ENCODE assay signal across 31 cellular contexts in the genomic region with DNA sequence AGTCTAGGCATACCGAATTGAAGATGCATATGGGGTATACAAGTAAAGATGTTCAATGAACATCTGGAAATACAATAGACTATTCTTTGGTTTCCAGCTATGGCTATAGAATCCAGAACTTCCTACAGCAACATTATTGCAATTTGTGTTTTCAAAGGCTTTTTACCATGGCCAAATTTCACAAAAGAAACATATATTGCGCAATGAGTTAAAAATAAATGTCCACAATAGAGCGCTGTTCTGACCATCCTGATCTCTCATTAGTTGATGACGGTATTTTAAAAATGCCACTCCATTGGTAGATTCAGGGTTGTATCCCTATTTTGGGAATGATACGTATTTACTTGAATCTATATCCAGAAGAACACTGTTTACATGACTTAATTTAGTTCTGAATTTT.
"Had no signal": no experiment of that assay in that cellular context is flagged by ENCODE, and none has a peak within 500 bp of the region (broad histone marks: within the 10 kb centered on the region; RNA-seq: fewer than 3 reads in every experiment).

No MANE protein-coding gene starts in this region.

- H3K4me3 ChIP-seq: adrenal gland, body of pancreas, breast epithelium had no signal

- H3K9me3 ChIP-seq: adrenal gland, body of pancreas, breast epithelium had no signal

- H3K27me3 ChIP-seq: adrenal gland, body of pancreas, brain microvascular endothelial cell had no signal

- ATAC-seq: activated CD8-positive, alpha-beta T cell treated with anti-CD3 and anti-CD28 coated beads for 36 hours; activated naive CD4-positive, alpha-beta T cell treated with anti-CD3 and anti-CD28 coated beads, Interleukin-2, amount 50 U/mL, for 72 hours; activated T-cell treated with anti-CD3 and anti-CD28 coated beads, Interleukin-2, amount 50 U/mL, for 4 hours; activated T-cell treated with anti-CD3 and anti-CD28 coated beads, Interleukin-2, amount 50 U/mL, for 72 hours; activated T-helper 17 cell treated with anti-CD3 and anti-CD28 coated beads, Interleukin-2, amount 50 U/mL, for 72 hours; body of pancreas had no signal

- H3K27ac ChIP-seq: adrenal gland, body of pancreas, brain microvascular endothelial cell, breast epithelium, VCaP had no signal

- H3K36me3 ChIP-seq: adrenal gland, brain microvascular endothelial cell, breast epithelium had no signal

- H3K4me1 ChIP-seq: adrenal gland, body of pancreas, breast epithelium had no signal

- DNase-seq: activated B cell treated with CpG ODN at 0.5 μM for 24 hours; activated CD4-positive, alpha-beta memory T cell treated with anti-CD3 and anti-CD28 coated beads for 36 hours; activated CD4-positive, alpha-beta T cell treated with anti-CD3 and anti-CD28 coated beads for 4 hours; activated CD4-positive, alpha-beta T cell treated with anti-CD3 and anti-CD28 coated beads, Interleukin-2, amount 10 ng/mL, durations not matched to agents 24 days and 14 days; activated CD4-positive, alpha-beta T cell treated with anti-CD3 and anti-CD28 coated beads, Interleukin-2, amount 50 U/mL, for 1 hour; activated CD4-positive, alpha-beta T cell treated with anti-CD3 and anti-CD28 coated beads, Interleukin-2, amount 50 U/mL, for 4 hours; activated CD4-positive, CD25-positive, alpha-beta regulatory T cell treated with anti-CD3 and anti-CD28 coated beads, Interleukin-2, amount 50 U/mL, for 72 hours; activated CD8-positive, alpha-beta memory T cell treated with anti-CD3 and anti-CD28 coated beads, Interleukin-2, amount 50 U/mL, for 4 hours; activated CD8-positive, alpha-beta T cell treated with anti-CD3 and anti-CD28 coated beads for 36 hours; activated effector memory CD4-positive, alpha-beta T cell treated with anti-CD3 and anti-CD28 coated beads, Interleukin-2, amount 50 U/mL, for 16 hours; activated gamma-delta T cell treated with Interleukin-2 at 50 U/mL for 16 hours; activated naive CD4-positive, alpha-beta T cell; activated naive CD4-positive, alpha-beta T cell treated with anti-CD3 and anti-CD28 coated beads for 36 hours; activated naive CD4-positive, alpha-beta T cell treated with anti-CD3 and anti-CD28 coated beads, Interleukin-2, amount 50 U/mL, for 16 hours; activated naive CD8-positive, alpha-beta T cell treated with anti-CD3 and anti-CD28 coated beads for 36 hours; activated T-cell treated with anti-CD3 and anti-CD28 coated beads for 4 hours; activated T-cell treated with anti-CD3 and anti-CD28 coated beads, Interleukin-2, amount 50 U/mL, for 1 hour; activated T-cell treated with anti-CD3 and anti-CD28 coated beads, Interleukin-2, amount 50 U/mL, for 4 hours; activated T-cell treated with anti-CD3 and anti-CD28 coated beads, Interleukin-2, amount 50 U/mL, for 72 hours; adrenal gland; amniotic stem cell; aorta; body of pancreas; brain microvascular endothelial cell; central memory CD4-positive, alpha-beta T cell; T-helper 2 cell; T-helper 9 cell had no signal
